In genomic region chr11:66282468-66283455, GRCh38 we compare ENCODE assay signal across 8 cellular contexts. TPM values are rescaled to one million over a fixed set of nuclear protein-coding genes. Genes with fewer than 3 reads are reported as not detected.
DNase-seq lines count a peak whose midpoint lies in the region; ATAC-seq and TF ChIP-seq lines count a peak whose summit lies in the region.

No MANE protein-coding gene starts in this region.

- H3K9me3 ChIP-seq in GM23248 (ENCODE audit: low read depth) = no peaks in the 10 kb centered on the region
- H3K9me3 ChIP-seq in Peyer's patch = no peaks in the 10 kb centered on the region
- H3K9me3 ChIP-seq in esophagus squamous epithelium = no peaks in the 10 kb centered on the region

- H3K4me1 Mint-ChIP-seq in natural killer cell = peaks cover 5 to 50% of the 10 kb centered on the region in 2 donors

- H3K4me2 ChIP-seq in GM23248 (ENCODE audit: unreplicated experiment) = no peak overlapping the region

- in situ Hi-C loops in GM23248 (cut with MboI) = no loop called here

- no peaks in the 10 kb centered on the region for H3K36me3 Mint-ChIP-seq in natural killer cell

- H4K20me1 ChIP-seq in GM23248 (ENCODE audit: insufficient read depth) = no peaks in the 10 kb centered on the region

- peak overlapping the region; percentile 27; the same call in 1 of the 2 replicates for H3K27ac ChIP-seq in GM23248
- peak overlapping the region in 1 of 4 donors; percentile 13 for H3K27ac ChIP-seq in Peyer's patch
- H3K27ac ChIP-seq in esophagus squamous epithelium = no peak overlapping the region

- H3K9ac ChIP-seq in GM23248 = 0 out of 2 replicates have a peak overlapping the region, but pooled peaks have one; percentile 21

- peak; percentile 97 for TF ChIP-seq CTCF in LNCAP (IDR thresholded peaks at IDR 0.05)
- TF ChIP-seq CTCF in Peyer's patch (IDR thresholded peaks at IDR 0.05) = peak; percentile 98 to 99 (median 99)
- peak; percentile 94 to 99 (median 98) for TF ChIP-seq CTCF in esophagus squamous epithelium (IDR thresholded peaks at IDR 0.05)
- TF ChIP-seq CTCF in natural killer cell (IDR thresholded peaks at IDR 0.05) = peak; percentile 92

- no peaks in the 10 kb centered on the region for H3K9me2 ChIP-seq in GM23248 (ENCODE audit: insufficient read depth)

- WGBS in GM23248 (ENCODE audit: low coverage in 1 of 2, low lambda C conversion rate in 2 of 2, missing lambda C conversion rate in 2 of 2), 2 experiments = 26 to 27% methylated on average over 19 to 21 of the region's 35 CpGs
- 42 to 45% methylated on average over 6 to 10 of the region's 35 CpGs for WGBS in esophagus squamous epithelium, 2 donors

- H3K9me3 Mint-ChIP-seq in natural killer cell = no peaks in the 10 kb centered on the region

- peaks cover 7 to 14% of the 10 kb centered on the region in 2 donors for H3K27me3 Mint-ChIP-seq in natural killer cell (ENCODE audit: low read depth in 2 of 2)

- peak; percentile 80 to 95 (median 86) for ATAC-seq in natural killer cell

- DNase-seq in EH (ENCODE audit: low read depth) (peak; percentile 95), GM23248 (peak; percentile 99), Peyer's patch (peak; percentile 98 to 100 (median 100)), esophagus squamous epithelium (lab: John Stamatoyannopoulos, UW) (peak; percentile 95), natural killer cell (peak; percentile 99)
- DNase-seq in activated T-cell treated with anti-CD3 and anti-CD28 coated beads, Interleukin-2, amount 50 U/mL, for 48 hours = peak; percentile 97 to 99
- peak; percentile 95 to 100 (median 98) for DNase-seq in stimulated activated naive CD4-positive, alpha-beta T cell (lab: John Stamatoyannopoulos, UW)

- H3F3A ChIP-seq in GM23248 (ENCODE audit: insufficient read depth) = peaks cover 21% of the 10 kb centered on the region

- peaks cover 32% of the 10 kb centered on the region for H3K79me2 ChIP-seq in GM23248 (ENCODE audit: insufficient read depth)

- TF ChIP-seq POLR2A in Peyer's patch (IDR thresholded peaks at IDR 0.05) = peak in 1 of 2 donors; percentile 15
- TF ChIP-seq POLR2A in esophagus squamous epithelium (IDR thresholded peaks at IDR 0.05) = no peak

- H2AFZ ChIP-seq in GM23248 = no peak overlapping the region

- H3K4me3 ChIP-seq in GM23248 (no peak overlapping the region), Peyer's patch (no peak overlapping the region), esophagus squamous epithelium (no peak overlapping the region)

- H3K4me1 ChIP-seq in GM23248 (ENCODE audit: insufficient read depth) = peaks cover 9% of the 10 kb centered on the region; the same call in 1 of the 2 replicates
- H3K4me1 ChIP-seq in Peyer's patch = peaks cover 3 to 30% (median 17%) of the 10 kb centered on the region in 4 donors
- peaks cover 10 to 39% (median 14%) of the 10 kb centered on the region in 3 donors for H3K4me1 ChIP-seq in esophagus squamous epithelium

- intact Hi-C loops in esophagus squamous epithelium (cut with DNase I) (loop anchor here (10.0 kb wide), 1 partner anchor 58 kb away; no protein-coding TSS in a partner anchor), natural killer cell (cut with micrococcal nuclease) (loop anchor here (1.0 kb wide), 2 partner anchors 14 to 60 kb away; partner anchors contain the start of gene RAB1B)

- H3K27ac Mint-ChIP-seq in natural killer cell = peak overlapping the region; percentile 74 to 89

- peak overlapping the region; percentile 50 for H3K4me3 Mint-ChIP-seq in natural killer cell

- H3K36me3 ChIP-seq in GM23248 (ENCODE audit: low read depth) (no peaks in the 10 kb centered on the region), Peyer's patch (peaks cover 0 to 16% (median 0%) of the 10 kb centered on the region in 3 donors), esophagus squamous epithelium (peaks cover 0 to 47% (median 3%) of the 10 kb centered on the region in 3 donors)

- no peaks in the 10 kb centered on the region for H3K27me3 ChIP-seq in GM23248 (replicated peaks; ENCODE audit: insufficient read depth)
- H3K27me3 ChIP-seq in Peyer's patch = no peaks in the 10 kb centered on the region
- H3K27me3 ChIP-seq in esophagus squamous epithelium = peaks cover 0 to 6% (median 0%) of the 10 kb centered on the region in 4 donors

RNA-seq across cellular contexts. Expression of gene CNIH2, which starts 4.8 kb away (rescaled TPM):
- 1.4 TPM in 1 of 2 replicates, not detected in the other for total RNA-seq in GM23248 (2014; rRNA removed; shearing (Covaris generic))
- 0.39 and 0.50 TPM in 2 replicates for polyA plus RNA-seq in GM23248 (2016; fragmentation: Nextera tagmentation; extraction: Ambion mirVana)
- total RNA-seq in Peyer's patch = not detected
- total RNA-seq in esophagus squamous epithelium = under 1 TPM in 2 of 4 donors, not detected in 2; 0.48 to 0.70 TPM
- total RNA-seq in natural killer cell = 1 to 10 TPM; 6.3 to 8.8 (median 7.1) TPM

RNA-seq across cellular contexts. Expression of gene YIF1A, which starts 6.2 kb away (rescaled TPM):
- total RNA-seq in GM23248 (2014; rRNA removed; shearing (Covaris generic)) = 193 and 222 TPM in 2 replicates
- 259 and 284 TPM in 2 replicates for polyA plus RNA-seq in GM23248 (2016; fragmentation: Nextera tagmentation; extraction: Ambion mirVana)
- 100 to 1,000 TPM in 3 of 4 donors, 10 to 100 TPM in 1; 52.0 to 132 (median 115) TPM for total RNA-seq in Peyer's patch
- 10 to 100 TPM; 51.9 to 71.9 (median 63.8) TPM for total RNA-seq in esophagus squamous epithelium
- total RNA-seq in natural killer cell = 10 to 100 TPM; 21.9 to 28.5 (median 23.6) TPM

RNA-seq across cellular contexts. Expression of gene TMEM151A, which starts 8.9 kb away (rescaled TPM):
- total RNA-seq in GM23248 (2014; rRNA removed; shearing (Covaris generic)) = 0.54 TPM in 1 of 2 replicates, not detected in the other
- 0.19 and 0.33 TPM in 2 replicates for polyA plus RNA-seq in GM23248 (2016; fragmentation: Nextera tagmentation; extraction: Ambion mirVana)
- total RNA-seq in Peyer's patch = under 1 TPM in 2 of 4 donors, not detected in 2; 0.27 to 0.35 TPM
- not detected for total RNA-seq in esophagus squamous epithelium
- not detected for total RNA-seq in natural killer cell

RNA-seq across cellular contexts. Expression of gene RAB1B, which starts 14.3 kb away (rescaled TPM):
- total RNA-seq in GM23248 (2014; rRNA removed; shearing (Covaris generic)) = 146 and 151 TPM in 2 replicates
- polyA plus RNA-seq in GM23248 (2016; fragmentation: Nextera tagmentation; extraction: Ambion mirVana) = 86.7 and 92.1 TPM in 2 replicates
- total RNA-seq in Peyer's patch (100 to 1,000 TPM in 2 of 4 donors, 10 to 100 TPM in 2; 80.0 to 161 (median 103) TPM), esophagus squamous epithelium (100 to 1,000 TPM in 2 of 4 donors, 10 to 100 TPM in 2; 83.7 to 148 (median 110) TPM), natural killer cell (100 to 1,000 TPM; 116 to 144 (median 132) TPM)

RNA-seq across cellular contexts. Expression of gene KLC2, which starts 25.3 kb away (rescaled TPM):
- total RNA-seq in GM23248 (2014; rRNA removed; shearing (Covaris generic)) = 21.9 and 25.5 TPM in 2 replicates
- polyA plus RNA-seq in GM23248 (2016; fragmentation: Nextera tagmentation; extraction: Ambion mirVana) = 17.1 and 19.7 TPM in 2 replicates
- total RNA-seq in Peyer's patch = 10 to 100 TPM in 3 of 4 donors, 1 to 10 TPM in 1; 8.3 to 28.0 (median 13.2) TPM
- total RNA-seq in esophagus squamous epithelium = 10 to 100 TPM; 10.6 to 29.8 (median 17.9) TPM
- 10 to 100 TPM; 22.9 to 32.0 (median 27.6) TPM for total RNA-seq in natural killer cell
